20 cellular contexts compared by ENCODE assay signal in the genomic region with DNA sequence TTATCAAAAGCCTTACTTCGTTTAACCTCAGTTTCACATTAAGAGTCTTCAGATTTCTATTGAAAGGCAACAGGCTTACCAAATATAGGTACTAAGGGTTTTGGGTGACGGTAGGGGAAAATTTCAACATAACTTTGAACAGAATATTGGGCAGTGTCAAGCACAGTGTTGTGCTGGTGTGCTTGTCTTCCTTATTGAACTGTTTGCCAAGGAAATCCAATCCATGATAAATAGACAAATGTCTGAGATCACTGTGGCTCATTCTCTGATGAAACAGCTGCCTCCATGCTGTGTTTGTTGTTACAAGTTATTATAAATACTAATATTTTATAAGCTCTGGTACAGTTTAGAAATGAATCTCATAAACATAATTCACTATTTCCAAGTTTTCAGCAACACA.
DNase-seq lines count a peak whose midpoint lies in the region; ATAC-seq and TF ChIP-seq lines count a peak whose summit lies in the region.
"Had no signal": no experiment of that assay in that cellular context is flagged by ENCODE, and none has a peak within 500 bp of the region (broad histone marks: within the 10 kb centered on the region; RNA-seq: fewer than 3 reads in every experiment).

No MANE protein-coding gene starts in this region.

- H2BK20ac ChIP-seq in IMR-90 (ENCODE audit: low read depth, low read length): no peak overlapping the region

- H4K5ac ChIP-seq in IMR-90 (ENCODE audit: low read depth, low read length): no peak overlapping the region

- TF ChIP-seq CTCF in IMR-90 (conservative IDR thresholded peaks at IDR 0.05; ENCODE audit: low read depth, low read length): no peak
- no peak for TF ChIP-seq CTCF in astrocyte of the spinal cord (IDR thresholded peaks at IDR 0.05; ENCODE audit: low read depth, low read length)
- TF ChIP-seq CTCF in coronary artery (IDR thresholded peaks at IDR 0.05): no peak

- in situ Hi-C loops in IMR-90 (cut with MboI; ENCODE audit: low sequenced_read_pairs): no loop called here
- in situ Hi-C loops in astrocyte of the spinal cord (cut with HindIII; ENCODE audit: low sequenced_read_pairs): no loop called here

- TF ChIP-seq POLR2A in IMR-90 (IDR thresholded peaks at IDR 0.05; ENCODE audit: low read depth, low read length): no peak

- H2BK120ac ChIP-seq in IMR-90 (ENCODE audit: low read depth, low read length): no peak overlapping the region
- H2BK120ac ChIP-seq in neuronal stem cell (ENCODE audit: low read depth, low read length): no peak overlapping the region

- TF ChIP-seq RAD21 in IMR-90 (IDR thresholded peaks at IDR 0.05; ENCODE audit: low read length): no peak

- H3K9me1 ChIP-seq in IMR-90 (ENCODE audit: insufficient read depth, low read length): no peaks in the 10 kb centered on the region

- H2BK12ac ChIP-seq in neuronal stem cell (ENCODE audit: low read length): no peak overlapping the region

- H3K18ac ChIP-seq in IMR-90 (ENCODE audit: low read depth, low read length): no peak overlapping the region
- H3K18ac ChIP-seq in neuronal stem cell (ENCODE audit: low read length): no peak overlapping the region

- H3K9me3 ChIP-seq in IMR-90 (ENCODE audit: control insufficient read depth, insufficient read depth, low read length) (no peaks in the 10 kb centered on the region), neuronal stem cell (replicated peaks in 1 of 2; ENCODE audit: control insufficient read depth in 2 of 2, insufficient read depth in 1 of 2, low read depth in 1 of 2, low read length in 2 of 2) (no peaks in the 10 kb centered on the region)
- H3K9me3 ChIP-seq: SJSA1 had no signal

- H2BK5ac ChIP-seq in IMR-90 (ENCODE audit: low read depth, low read length, poor library complexity, severe bottlenecking): no peak overlapping the region
- H2BK5ac ChIP-seq in neuronal stem cell (ENCODE audit: low read length): no peak overlapping the region

- H4K8ac ChIP-seq in IMR-90 (ENCODE audit: low read depth in 2 of 2, low read length in 2 of 2) (no peak overlapping the region), neuronal stem cell (ENCODE audit: low read depth, low read length) (no peak overlapping the region)

- H3K4ac ChIP-seq in IMR-90 (ENCODE audit: low read depth, low read length): no peak overlapping the region
- H3K4ac ChIP-seq in neuronal stem cell (ENCODE audit: low read length): no peak overlapping the region

- no CpG with 5 or more reads among the region's 2 CpGs for WGBS in IMR-90 (ENCODE audit: extremely low coverage in 2 of 2, insufficient read length in 1 of 2), 2 experiments
- WGBS in neuronal stem cell (ENCODE audit: extremely low coverage in 2 of 2, insufficient read length in 2 of 2, insufficient replicate concordance in 1 of 2), 2 donors: no CpG with 5 or more reads among the region's 2 CpGs

- intact Hi-C loops in IMR-90 (cut with micrococcal nuclease): loop anchor here (10.0 kb wide), 1 partner anchor 926 kb away; no protein-coding TSS in a partner anchor

- H3K9ac ChIP-seq in IMR-90 (ENCODE audit: low read depth, low read length) (no peak overlapping the region), neuronal stem cell (ENCODE audit: low read depth, low read length, poor library complexity) (no peak overlapping the region)

- no peak overlapping the region for H3K14ac ChIP-seq in IMR-90 (replicated peaks; ENCODE audit: low read depth, low read length)
- no peak overlapping the region for H3K14ac ChIP-seq in neuronal stem cell (ENCODE audit: low read length)

- H3K4me3 ChIP-seq in IMR-90 (ENCODE audit: insufficient read depth, low read depth, low read length) (no peak overlapping the region), astrocyte of the spinal cord (ENCODE audit: low read depth, low read length) (no peak overlapping the region), neuronal stem cell (ENCODE audit: low read length in 2 of 2) (no peak overlapping the region), coronary artery (no peak overlapping the region)
- H3K4me3 ChIP-seq: GM23338, SJSA1 had no signal

- no peak overlapping the region for H2AFZ ChIP-seq in IMR-90 (replicated peaks; ENCODE audit: low read length, poor library complexity)
- peak overlapping the region; percentile 59 for H2AFZ ChIP-seq in neuronal stem cell (ENCODE audit: low read length)
- H2AFZ ChIP-seq: GM23338 had no signal

- no peak overlapping the region for H2AK9ac ChIP-seq in IMR-90 (replicated peaks; ENCODE audit: low read depth, low read length, poor library complexity)

- no peak overlapping the region for H3K56ac ChIP-seq in IMR-90 (ENCODE audit: extremely low read depth, insufficient read depth, low read length)

- H3K27ac ChIP-seq in IMR-90 (ENCODE audit: insufficient read depth, low read length): no peak overlapping the region
- no peak overlapping the region for H3K27ac ChIP-seq in neuronal stem cell (replicated peaks; ENCODE audit: low read length)
- H3K27ac ChIP-seq in coronary artery: no peak overlapping the region
- H3K27ac ChIP-seq: RWPE1, SJSA1 had no signal

- H2AK5ac ChIP-seq in IMR-90 (ENCODE audit: low read depth, low read length): no peak overlapping the region
- H2AK5ac ChIP-seq in neuronal stem cell (ENCODE audit: low read depth, low read length): no peak overlapping the region

- H3K27me3 ChIP-seq in IMR-90 (ENCODE audit: control insufficient read depth, insufficient read depth, low read length) (no peaks in the 10 kb centered on the region), neuronal stem cell (ENCODE audit: control insufficient read depth in 3 of 3, insufficient read depth in 3 of 3, low read depth in 1 of 3, low read length in 3 of 3) (no peaks in the 10 kb centered on the region)
- H3K27me3 ChIP-seq: SJSA1 had no signal

- POLR2A ChIA-PET in IMR-90 (lab: Charles Lee; ENCODE audit: unreplicated experiment): no interaction called here

- H2BK15ac ChIP-seq in IMR-90 (ENCODE audit: low read depth, low read length) (no peak overlapping the region), neuronal stem cell (ENCODE audit: low read length) (no peak overlapping the region)

- H3K4me1 ChIP-seq in IMR-90 (ENCODE audit: control insufficient read depth, insufficient read depth, low read length) (no peaks in the 10 kb centered on the region), neuronal stem cell (ENCODE audit: control insufficient read depth in 2 of 2, insufficient read depth in 1 of 2, low read depth in 1 of 2, low read length in 2 of 2) (peaks cover 0 to 2% of the 10 kb centered on the region in 2 donors)
- H3K4me1 ChIP-seq: SJSA1 had no signal

- H3K4me2 ChIP-seq in IMR-90 (ENCODE audit: low read depth, low read length) (no peak overlapping the region), neuronal stem cell (ENCODE audit: insufficient read depth, low read length, poor library complexity, severe bottlenecking) (no peak overlapping the region)
- H3K4me2 ChIP-seq: GM23338 had no signal

- H3K23ac ChIP-seq in IMR-90 (ENCODE audit: low read depth, low read length) (no peak overlapping the region), neuronal stem cell (ENCODE audit: low read depth, low read length, poor library complexity) (no peak overlapping the region)

- H4K91ac ChIP-seq in IMR-90 (ENCODE audit: insufficient read depth, low read depth, low read length) (no peak overlapping the region), neuronal stem cell (ENCODE audit: low read depth, low read length, poor library complexity) (no peak overlapping the region)

- peak; percentile 37 for DNase-seq in IMR-90
- peak; percentile 34 for DNase-seq in NCI-H146 treated with DMSO at 0.1 percent for 48 hours (lab: John Stamatoyannopoulos, UW; ENCODE audit: unreplicated experiment)
- DNase-seq in astrocyte of the spinal cord (ENCODE audit: low read depth, low spot score): peak; percentile 10
- no peak for DNase-seq in neuronal stem cell (ENCODE audit: low spot score)
- DNase-seq in coronary artery (ENCODE audit: low spot score): no peak
- DNase-seq in NK-92 (lab: John Stamatoyannopoulos, UW; ENCODE audit: unreplicated experiment): no peak
- DNase-seq: ACHN; C1 segment of cervical spinal cord; CD8-positive, alpha-beta memory T cell; HCEC 1CT; NCI-H1105 treated with DMSO at 0.1 percent for 48 hours; NCI-H187; NCI-H446; NCI-H774; PC-3; T-helper 17 cell had no signal

- dilution Hi-C loops in IMR-90 (cut with HindIII; ENCODE audit: low sequenced_read_pairs, unreplicated experiment): no loop called here

- no peaks in the 10 kb centered on the region for H4K20me1 ChIP-seq in IMR-90 (ENCODE audit: insufficient read depth, low read length)

- H3K36me3 ChIP-seq in IMR-90 (ENCODE audit: control insufficient read depth, insufficient read depth, low read length): no peaks in the 10 kb centered on the region
- H3K36me3 ChIP-seq in neuronal stem cell (replicated peaks in 1 of 2; ENCODE audit: control insufficient read depth in 2 of 2, insufficient read depth in 2 of 2, low read length in 2 of 2): no peaks in the 10 kb centered on the region
- H3K36me3 ChIP-seq: SJSA1 had no signal

- peak; percentile 42 for ATAC-seq in IMR-90 (ENCODE audit: low read depth)
- ATAC-seq in GM21723 (IDR thresholded peaks at IDR 0.05; ENCODE audit: unreplicated experiment): no peak
- ATAC-seq: GM23338, PC-3, T-helper 17 cell had no signal

- no TSS peak for BruUV-seq in IMR-90 (replicated peaks; lab: Mats Ljungman, UMichigan)

- CTCF ChIA-PET in IMR-90 (lab: Yijun Ruan, JAX): no interaction called here

- H3K79me1 ChIP-seq in IMR-90 (ENCODE audit: low read depth in 1 of 2, low read length in 2 of 2) (no peaks in the 10 kb centered on the region), neuronal stem cell (ENCODE audit: low read depth, low read length) (no peaks in the 10 kb centered on the region)

TF ChIP-seq in IMR-90, 13 proteins besides CTCF, POLR2A, EP300 and RAD21:
- TF ChIP-seq MAZ (IDR thresholded peaks at IDR 0.05; ENCODE audit: borderline replicate concordance, low read depth, low read length): no peak
- no peak for TF ChIP-seq MXI1 (IDR thresholded peaks at IDR 0.05; ENCODE audit: borderline replicate concordance, low read depth, low read length)
- no peak for TF ChIP-seq MAFK (IDR thresholded peaks at IDR 0.05; ENCODE audit: low read depth, low read length)
- TF ChIP-seq BHLHE40 (IDR thresholded peaks at IDR 0.05; ENCODE audit: low read depth, low read length): no peak
- TF ChIP-seq FOS (IDR thresholded peaks at IDR 0.05; ENCODE audit: low read depth, low read length): no peak
- TF ChIP-seq RCOR1 (IDR thresholded peaks at IDR 0.05; ENCODE audit: insufficient replicate concordance, low read length): no peak
- no peak for TF ChIP-seq CEBPB (IDR thresholded peaks at IDR 0.05; ENCODE audit: low read depth, low read length)
- TF ChIP-seq CHD1 (IDR thresholded peaks at IDR 0.05; ENCODE audit: low read depth, low read length): no peak

Comparison
In these comparisons a context has a peak if more than half of its experiments do, and no peak if none do; other contexts are left out.
1. DNase-seq: peak in IMR-90 (single experiment), NCI-H146 treated with DMSO at 0.1 percent for 48 hours (single experiment) and astrocyte of the spinal cord (single experiment); none in neuronal stem cell (single experiment), coronary artery (single experiment) and NK-92 (single experiment).